12 cellular contexts compared by ENCODE assay signal in the genomic region with DNA sequence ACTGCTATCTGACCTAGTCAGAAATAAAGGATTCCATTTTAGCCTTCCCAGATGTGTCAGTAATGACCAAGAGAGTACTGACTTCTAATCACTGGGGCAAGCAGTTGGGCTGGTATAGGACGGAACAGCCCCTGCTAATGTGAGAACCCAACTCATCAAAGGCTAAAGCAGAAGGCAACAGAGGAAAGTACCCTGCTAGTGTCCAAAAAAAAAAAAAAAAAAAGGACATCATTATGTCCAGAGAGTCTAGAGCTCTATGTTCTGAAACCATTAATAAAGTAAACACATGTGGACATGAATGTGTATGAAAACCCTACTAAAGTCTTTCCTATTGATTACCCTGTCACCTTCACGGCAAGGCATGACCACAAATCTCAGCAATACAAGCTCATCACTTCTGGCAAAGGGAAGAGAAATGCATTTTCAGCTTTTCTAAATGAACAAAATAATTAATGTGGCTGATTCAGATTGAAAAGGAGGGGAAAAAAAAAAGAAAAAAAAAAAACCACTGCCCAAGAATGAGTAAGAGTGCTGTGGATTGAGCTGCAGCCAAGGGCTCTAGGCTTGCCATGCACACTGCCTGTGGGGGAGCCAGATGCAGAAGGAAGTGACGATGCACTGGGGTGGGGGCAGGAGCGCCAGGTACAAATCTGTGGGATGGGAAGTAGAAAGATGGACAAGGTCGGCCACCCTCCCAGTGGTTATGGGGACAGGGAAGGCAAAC.
DNase-seq lines count a peak whose midpoint lies in the region; ATAC-seq and TF ChIP-seq lines count a peak whose summit lies in the region.
"Had no signal": no experiment of that assay in that cellular context is flagged by ENCODE, and none has a peak within 500 bp of the region (broad histone marks: within the 10 kb centered on the region; RNA-seq: fewer than 3 reads in every experiment).

No MANE protein-coding gene starts in this region.

- no peaks in the 10 kb centered on the region for H3K9me3 Mint-ChIP-seq in activated CD4-positive, alpha-beta T cell treated with anti-CD3 and anti-CD28 coated beads for 36 hours (ENCODE audit: low read depth)
- no peaks in the 10 kb centered on the region for H3K9me3 Mint-ChIP-seq in activated CD4-positive, alpha-beta T cell treated with anti-CD3 and anti-CD28 coated beads, Interleukin-2, amount 10 ng/mL, durations not matched to agents 7 days and 5 days
- H3K9me3 Mint-ChIP-seq in IgD-negative memory B cell (peaks cover 0 to 2% (median 2%) of the 10 kb centered on the region in 3 donors), natural killer cell (no peaks in the 10 kb centered on the region)

- TF ChIP-seq CTCF in natural killer cell (IDR thresholded peaks at IDR 0.05) (no peak), colonic mucosa (IDR thresholded peaks at IDR 0.05) (no peak)

- peak overlapping the region; percentile 39 for H3K27ac Mint-ChIP-seq in activated CD4-positive, alpha-beta T cell treated with anti-CD3 and anti-CD28 coated beads for 36 hours
- H3K27ac Mint-ChIP-seq in activated CD4-positive, alpha-beta T cell treated with anti-CD3 and anti-CD28 coated beads, Interleukin-2, amount 10 ng/mL, durations not matched to agents 7 days and 5 days = no peak overlapping the region
- H3K27ac Mint-ChIP-seq in IgD-negative memory B cell = peak overlapping the region; percentile 92 to 94 (median 92)
- H3K27ac Mint-ChIP-seq in natural killer cell = peak overlapping the region; percentile 41 to 76

- peak; percentile 30 for ATAC-seq in activated CD4-positive, alpha-beta T cell treated with anti-CD3 and anti-CD28 coated beads for 36 hours
- no peak for ATAC-seq in natural killer cell
- ATAC-seq: A549, Panc1 had no signal

- H3K4me1 ChIP-seq in colonic mucosa = no peaks in the 10 kb centered on the region
- H3K4me1 ChIP-seq: A549 had no signal

- no peaks in the 10 kb centered on the region for H3K27me3 ChIP-seq in colonic mucosa

- H3K36me3 Mint-ChIP-seq in activated CD4-positive, alpha-beta T cell treated with anti-CD3 and anti-CD28 coated beads for 36 hours (ENCODE audit: low read depth) = peaks cover 69% of the 10 kb centered on the region
- H3K36me3 Mint-ChIP-seq in activated CD4-positive, alpha-beta T cell treated with anti-CD3 and anti-CD28 coated beads, Interleukin-2, amount 10 ng/mL, durations not matched to agents 7 days and 5 days (ENCODE audit: low read depth) = peaks cover 85% of the 10 kb centered on the region
- H3K36me3 Mint-ChIP-seq in IgD-negative memory B cell (peaks cover 11% of the 10 kb centered on the region), natural killer cell (peaks cover 50% of the 10 kb centered on the region)

- POLR2A ChIA-PET in activated CD4-positive, alpha-beta T cell treated with anti-CD3 and anti-CD28 coated beads for 36 hours (lab: Charles Lee) = interaction anchor here (0.6 to 0.8 kb wide), 2 partner anchors 11 to 25 kb away, joined by 4 read pairs; no protein-coding TSS in a partner anchor
- POLR2A ChIA-PET in activated CD4-positive, alpha-beta T cell treated with anti-CD3 and anti-CD28 coated beads, Interleukin-2, amount 10 ng/mL, durations not matched to agents 7 days and 5 days (lab: Charles Lee) = interaction anchor here (0.6 kb wide), 1 partner anchor 80 kb away, joined by 3 read pairs; no protein-coding TSS in a partner anchor

- CTCF ChIA-PET in activated CD4-positive, alpha-beta T cell treated with anti-CD3 and anti-CD28 coated beads for 36 hours (lab: Charles Lee) = interaction anchor here (0.7 to 1.1 kb wide), 4 partner anchors 10 to 128 kb away, joined by 3 to 6 read pairs (median 4); no protein-coding TSS in a partner anchor
- CTCF ChIA-PET in activated CD4-positive, alpha-beta T cell treated with anti-CD3 and anti-CD28 coated beads, Interleukin-2, amount 10 ng/mL, durations not matched to agents 7 days and 5 days (lab: Charles Lee) = interaction anchor here (0.5 to 2.1 kb wide), 5 partner anchors 11 to 218 kb away, joined by 3 to 7 read pairs (median 4); no protein-coding TSS in a partner anchor

- intact Hi-C loops in activated CD4-positive, alpha-beta T cell treated with anti-CD3 and anti-CD28 coated beads for 36 hours (cut with DNase I, micrococcal nuclease) = no loop called here
- intact Hi-C loops in natural killer cell (cut with micrococcal nuclease) = no loop called here
- intact Hi-C loops in colonic mucosa (cut with DNase I) = no loop called here

- H3K9ac ChIP-seq in colonic mucosa (ENCODE audit: low read depth in 2 of 2, low read length in 2 of 2) = no peak overlapping the region

- no peaks in the 10 kb centered on the region for H3K9me3 ChIP-seq in colonic mucosa
- H3K9me3 ChIP-seq: A549 had no signal

- peaks cover 7% of the 10 kb centered on the region for H3K4me1 Mint-ChIP-seq in activated CD4-positive, alpha-beta T cell treated with anti-CD3 and anti-CD28 coated beads for 36 hours
- H3K4me1 Mint-ChIP-seq in activated CD4-positive, alpha-beta T cell treated with anti-CD3 and anti-CD28 coated beads, Interleukin-2, amount 10 ng/mL, durations not matched to agents 7 days and 5 days = peaks cover 4% of the 10 kb centered on the region
- H3K4me1 Mint-ChIP-seq in IgD-negative memory B cell (peaks cover 46 to 52% (median 50%) of the 10 kb centered on the region in 3 donors), natural killer cell (peaks cover 28 to 46% of the 10 kb centered on the region in 2 donors)

- peaks cover 43% of the 10 kb centered on the region for H3K36me3 ChIP-seq in colonic mucosa

- no peak overlapping the region for H3K4me3 Mint-ChIP-seq in activated CD4-positive, alpha-beta T cell treated with anti-CD3 and anti-CD28 coated beads for 36 hours
- no peak overlapping the region for H3K4me3 Mint-ChIP-seq in activated CD4-positive, alpha-beta T cell treated with anti-CD3 and anti-CD28 coated beads, Interleukin-2, amount 10 ng/mL, durations not matched to agents 7 days and 5 days
- H3K4me3 Mint-ChIP-seq in IgD-negative memory B cell = peak overlapping the region in 3 of 4 donors; percentile 56 to 88 (median 86)
- H3K4me3 Mint-ChIP-seq in natural killer cell = peak overlapping the region; percentile 4

- no peak overlapping the region for H3K27ac ChIP-seq in colonic mucosa

- DNase-seq in activated CD4-positive, alpha-beta T cell treated with anti-CD3 and anti-CD28 coated beads for 36 hours = no peak
- DNase-seq in activated CD4-positive, alpha-beta T cell treated with anti-CD3 and anti-CD28 coated beads, Interleukin-2, amount 10 ng/mL, durations not matched to agents 7 days and 5 days = no peak
- peak; percentile 62 for DNase-seq in amniotic epithelial cell (ENCODE audit: low read depth)
- no peak for DNase-seq in natural killer cell
- DNase-seq in COLO668 (lab: John Stamatoyannopoulos, UW; ENCODE audit: unreplicated experiment) = no peak
- no peak for DNase-seq in colonic mucosa
- no peak for DNase-seq in NOMO-1 treated with DMSO at 0.1 percent for 48 hours (lab: John Stamatoyannopoulos, UW; ENCODE audit: unreplicated experiment)
- DNase-seq: activated CD4-positive, CD25-positive, alpha-beta regulatory T cell treated with anti-CD3 and anti-CD28 coated beads, Interleukin-2, amount 50 U/mL, for 72 hours; stimulated activated CD4-positive, alpha-beta T cell treated with anti-CD3 and anti-CD28 coated beads, Interleukin-4, amount 100 ng/mL, for 4 hours had no signal

- no peak overlapping the region for H3K4me3 ChIP-seq in colonic mucosa
- H3K4me3 ChIP-seq: A549 had no signal

- no peaks in the 10 kb centered on the region for H3K27me3 Mint-ChIP-seq in activated CD4-positive, alpha-beta T cell treated with anti-CD3 and anti-CD28 coated beads for 36 hours
- no peaks in the 10 kb centered on the region for H3K27me3 Mint-ChIP-seq in activated CD4-positive, alpha-beta T cell treated with anti-CD3 and anti-CD28 coated beads, Interleukin-2, amount 10 ng/mL, durations not matched to agents 7 days and 5 days
- peaks cover 2% of the 10 kb centered on the region for H3K27me3 Mint-ChIP-seq in IgD-negative memory B cell
- H3K27me3 Mint-ChIP-seq in natural killer cell (ENCODE audit: low read depth in 2 of 2) = no peaks in the 10 kb centered on the region

Comparison
In these comparisons a context has a peak if more than half of its experiments do, and no peak if none do; other contexts are left out.
1. H3K4me3 Mint-ChIP-seq: peak in IgD-negative memory B cell (3 of 4) and natural killer cell (single experiment); none in activated CD4-positive, alpha-beta T cell treated with anti-CD3 and anti-CD28 coated beads for 36 hours (single experiment) and activated CD4-positive, alpha-beta T cell treated with anti-CD3 and anti-CD28 coated beads, Interleukin-2, amount 10 ng/mL, durations not matched to agents 7 days and 5 days (single experiment).